In the genomic region with DNA sequence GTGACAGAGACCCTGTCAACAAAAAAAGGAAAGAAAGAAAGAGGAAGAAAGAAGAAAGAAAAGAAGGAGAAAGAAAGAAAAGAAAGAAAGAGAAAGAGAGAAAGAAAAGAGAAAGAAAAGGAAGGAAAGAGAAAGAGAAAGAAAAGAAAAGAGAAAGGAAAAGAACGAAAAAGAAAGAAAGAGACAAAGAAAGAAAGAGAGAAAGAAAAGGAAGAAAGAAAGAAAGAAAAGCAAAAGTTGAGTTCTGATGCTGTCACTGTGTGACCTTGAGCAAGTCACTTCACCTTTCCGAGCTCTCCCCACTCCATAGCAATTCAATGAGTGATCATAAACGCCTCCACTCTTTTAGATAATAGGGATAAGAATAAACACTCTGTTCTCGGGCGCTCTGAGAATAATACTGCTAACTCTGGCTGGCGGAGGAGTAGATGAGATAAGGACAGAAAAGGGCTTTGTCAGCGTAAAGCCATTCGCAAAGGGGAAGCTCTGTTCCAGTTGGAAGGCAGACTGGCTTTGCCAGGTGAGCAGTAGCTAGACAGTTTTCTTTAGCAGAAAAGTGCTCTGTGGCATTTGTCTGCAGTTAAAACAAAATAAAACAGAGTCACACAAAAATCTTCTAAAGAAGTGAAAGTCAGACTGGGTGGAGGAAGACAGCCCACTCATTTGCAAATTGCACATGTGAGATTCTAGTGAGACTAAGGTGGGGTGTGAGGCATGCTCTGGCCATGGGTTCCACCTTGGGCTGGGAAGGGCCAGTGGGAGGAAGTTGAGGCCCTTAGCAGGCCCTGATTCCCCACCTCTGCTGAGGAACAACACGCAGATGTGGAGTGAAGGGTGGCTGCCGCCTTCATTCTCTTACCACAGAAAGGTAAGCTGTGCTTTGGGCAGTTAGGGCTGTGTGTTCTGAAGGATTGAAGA, we compare ENCODE assay signal across 8 cellular contexts. TPM values are rescaled to one million over a fixed set of nuclear protein-coding genes. Genes with fewer than 3 reads are reported as not detected.
DNase-seq lines count a peak whose midpoint lies in the region; ATAC-seq and TF ChIP-seq lines count a peak whose summit lies in the region.

No MANE protein-coding gene starts in this region.

- no peaks in the 10 kb centered on the region for H3K79me2 ChIP-seq in Karpas-422 (ENCODE audit: low read length)

- H3K27ac ChIP-seq in Karpas-422 (ENCODE audit: low read length), result 0 out of 2 replicates have a peak overlapping the region, but pooled peaks have one; percentile 16
- peak overlapping the region in 3 of 4 donors; percentile 17 to 67 (median 57) for H3K27ac ChIP-seq in body of pancreas

- peak overlapping the region; percentile 65 for H2AFZ ChIP-seq in Karpas-422 (ENCODE audit: low read length)

- H3K36me3 ChIP-seq in Karpas-422 (ENCODE audit: insufficient read depth, low read length) (no peaks in the 10 kb centered on the region), body of pancreas (replicated peaks in 1 of 2; ENCODE audit: insufficient read depth in 1 of 2, low read depth in 2 of 2) (no peaks in the 10 kb centered on the region)

- H3K9me2 ChIP-seq in Karpas-422 (replicated peaks; ENCODE audit: insufficient read depth, low read length), result no peaks in the 10 kb centered on the region

- peak overlapping the region; percentile 42 for H3K9ac ChIP-seq in Karpas-422 (ENCODE audit: low read length)

- H3K27ac Mint-ChIP-seq in naive B cell, result peak overlapping the region in 3 of 6 donors; percentile 39 to 85 (median 61)

- WGBS in body of pancreas, 2 donors, result 21 to 24% methylated on average over 10 of the region's 10 CpGs

- no peaks in the 10 kb centered on the region for H4K20me1 ChIP-seq in Karpas-422 (ENCODE audit: insufficient read depth, low read depth, low read length)

- peak overlapping the region; percentile 37 to 77 (median 47) for H3K4me3 Mint-ChIP-seq in naive B cell

- intact Hi-C loops in body of pancreas (cut with DNase I), result no loop called here

- no peak for TF ChIP-seq CTCF in body of pancreas (IDR thresholded peaks at IDR 0.05)

- H3K4me3 ChIP-seq in Karpas-422 (ENCODE audit: low read length) (peak overlapping the region; percentile 55), body of pancreas (no peak overlapping the region)

- peak overlapping the region; percentile 62 for H3K4me2 ChIP-seq in Karpas-422 (ENCODE audit: low read depth, low read length, poor library complexity, severe bottlenecking)

- no peak for TF ChIP-seq POLR2A in body of pancreas (IDR thresholded peaks at IDR 0.05)

- H3K4me1 ChIP-seq in Karpas-422 (ENCODE audit: low read length) (peaks cover 12% of the 10 kb centered on the region), body of pancreas (peaks cover 12% of the 10 kb centered on the region)

- no peaks in the 10 kb centered on the region for H3K36me3 Mint-ChIP-seq in naive B cell

- H3K27me3 ChIP-seq in Karpas-422 (ENCODE audit: low read length) (no peaks in the 10 kb centered on the region), body of pancreas (no peaks in the 10 kb centered on the region)

- H3K4me1 Mint-ChIP-seq in naive B cell, result peaks cover 11 to 26% (median 17%) of the 10 kb centered on the region in 3 donors

- no peaks in the 10 kb centered on the region for H3K9me3 ChIP-seq in Karpas-422 (ENCODE audit: low read length)
- no peaks in the 10 kb centered on the region for H3K9me3 ChIP-seq in body of pancreas

- H3K9me3 Mint-ChIP-seq in naive B cell, result no peaks in the 10 kb centered on the region

- DNase-seq in Karpas-422, result peak; percentile 62
- DNase-seq in body of pancreas, result peak; percentile 37 to 68 (median 50)
- no peak for DNase-seq in naive B cell
- no peak for DNase-seq in NCI-H2171 treated with DMSO at 0.1 percent for 48 hours (lab: John Stamatoyannopoulos, UW)
- no peak for DNase-seq in glomerular visceral epithelial cell (ENCODE audit: extremely low spot score)
- DNase-seq in NK-92 (lab: John Stamatoyannopoulos, UW; ENCODE audit: unreplicated experiment), result no peak
- no peak for DNase-seq in NCI-H1930 (lab: John Stamatoyannopoulos, UW)

- H3K27me3 Mint-ChIP-seq in naive B cell, result no peaks in the 10 kb centered on the region

- ATAC-seq in GM19035 (IDR thresholded peaks at IDR 0.05; ENCODE audit: unreplicated experiment), result peak; percentile 70
- ATAC-seq in body of pancreas, result peak; percentile 87
- peak; percentile 43 to 51 for ATAC-seq in naive B cell (ENCODE audit: low read depth in 2 of 2)

RNA-seq across cellular contexts. Expression of a gene that starts 9.6 kb away (rescaled TPM):
- 14.1 and 14.2 TPM in 2 replicates for total RNA-seq in Karpas-422 (2014; rRNA removed; shearing (Covaris generic); ENCODE audit: low replicate concordance)
- 100 to 1,000 TPM; 104 to 121 TPM for total RNA-seq in body of pancreas
- 10 to 100 TPM in 3 of 6 donors, 1 to 10 TPM in 3; 3.2 to 14.6 (median 9.7) TPM for polyA plus RNA-seq in naive B cell (ENCODE audit: low read depth in 6 of 6)

Comparison
In these comparisons a context has a peak if more than half of its experiments do, and no peak if none do; other contexts are left out.
1. DNase-seq: peak in Karpas-422 (single experiment) and body of pancreas (4 of 4); none in naive B cell (single experiment), NCI-H2171 treated with DMSO at 0.1 percent for 48 hours (single experiment), glomerular visceral epithelial cell (single experiment), NK-92 (single experiment) and NCI-H1930 (0 of 2).
2. Peak in every context shown above with its lines, with median percentiles within 50 percentile points of each other: ATAC-seq.